In genomic region chr7:117873933-117874530, GRCh38 we compare ENCODE assay signal across 8 cellular contexts. TPM values are rescaled to one million over a fixed set of nuclear protein-coding genes. Genes with fewer than 3 reads are reported as not detected.
DNase-seq lines count a peak whose midpoint lies in the region; ATAC-seq, FAIRE-seq and TF ChIP-seq lines count a peak whose summit lies in the region.

No MANE protein-coding gene starts in this region.

- no peak overlapping the region for H2AK9ac ChIP-seq in IMR-90 (replicated peaks; ENCODE audit: low read depth, low read length, poor library complexity)

- no peak overlapping the region for H2BK5ac ChIP-seq in IMR-90 (ENCODE audit: low read depth, low read length, poor library complexity, severe bottlenecking)

- no peak overlapping the region for H2AK5ac ChIP-seq in IMR-90 (ENCODE audit: low read depth, low read length)

- H3K23ac ChIP-seq in IMR-90 (ENCODE audit: low read depth, low read length), result 0 out of 2 replicates have a peak overlapping the region, but pooled peaks have one; percentile 32

- H3K56ac ChIP-seq in IMR-90 (ENCODE audit: extremely low read depth, insufficient read depth, low read length), result peak overlapping the region; percentile 16; the same call in 1 of the 2 replicates

- CTCF ChIA-PET in IMR-90 (lab: Yijun Ruan, JAX) (interaction anchor here (0.6 to 1.0 kb wide), 2 partner anchors 9 to 45 kb away, joined by 3 read pairs; no protein-coding TSS in a partner anchor), K562 (lab: Yijun Ruan, JAX; ENCODE audit: low intra/inter-chr PET ratio) (no interaction called here)

- no peak overlapping the region for H2BK15ac ChIP-seq in IMR-90 (ENCODE audit: low read depth, low read length)

- no peak overlapping the region for H3K4ac ChIP-seq in IMR-90 (ENCODE audit: low read depth, low read length)

- H3K79me2 ChIP-seq in K562 (ENCODE audit: control insufficient read depth, insufficient read depth, low read length), result no peaks in the 10 kb centered on the region

- H3K9me1 ChIP-seq in IMR-90 (ENCODE audit: insufficient read depth, low read length) (no peaks in the 10 kb centered on the region), K562 (ENCODE audit: control insufficient read depth, insufficient read depth, low read length) (no peaks in the 10 kb centered on the region)

- no peaks in the 10 kb centered on the region for H3K9me3 ChIP-seq in IMR-90 (ENCODE audit: control insufficient read depth, insufficient read depth, low read length)
- H3K9me3 ChIP-seq in K562 (replicated peaks; ENCODE audit: control insufficient read depth, insufficient read depth, low read depth, low read length), result no peaks in the 10 kb centered on the region

- peaks cover 2% of the 10 kb centered on the region for H3K9me3 Mint-ChIP-seq in stimulated activated memory B cell treated with anti-CD40 and anti-IgM and Interleukin-4, amounts not matched to agents 10 μg/mL and 1 μg/mL and 100 μg/mL, for 72 hours

- H3K4me1 Mint-ChIP-seq in stimulated activated memory B cell treated with anti-CD40 and anti-IgM and Interleukin-4, amounts not matched to agents 10 μg/mL and 1 μg/mL and 100 μg/mL, for 72 hours, result peaks cover 16% of the 10 kb centered on the region

- no peak overlapping the region for H4K8ac ChIP-seq in IMR-90 (ENCODE audit: low read depth in 2 of 2, low read length in 2 of 2)

- H3K9ac ChIP-seq in IMR-90 (ENCODE audit: low read depth, low read length) (no peak overlapping the region), K562 (ENCODE audit: insufficient read depth in 1 of 2, low read depth in 2 of 2, low read length in 2 of 2) (no peak overlapping the region)

- no peak for FAIRE-seq in K562 (lab: Jason Lieb, UNC)

- H2AFZ ChIP-seq in IMR-90 (replicated peaks; ENCODE audit: low read length, poor library complexity) (peak overlapping the region; percentile 91), K562 (ENCODE audit: low read depth, low read length) (no peak overlapping the region)

- no peak overlapping the region for H3K14ac ChIP-seq in IMR-90 (replicated peaks; ENCODE audit: low read depth, low read length)

- no peak for ATAC-seq in IMR-90 (ENCODE audit: low read depth)
- no peak for ATAC-seq in K562
- ATAC-seq in stimulated activated memory B cell treated with anti-CD40 and anti-IgM and Interleukin-4, amounts not matched to agents 10 μg/mL and 1 μg/mL and 100 μg/mL, for 72 hours, result no peak
- ATAC-seq in HG02642 (IDR thresholded peaks at IDR 0.05; ENCODE audit: poor library complexity, unreplicated experiment), result no peak

- H3K36me3 Mint-ChIP-seq in stimulated activated memory B cell treated with anti-CD40 and anti-IgM and Interleukin-4, amounts not matched to agents 10 μg/mL and 1 μg/mL and 100 μg/mL, for 72 hours, result no peaks in the 10 kb centered on the region

- no peak overlapping the region for H2BK120ac ChIP-seq in IMR-90 (ENCODE audit: low read depth, low read length)

- dilution Hi-C loops in IMR-90 (cut with HindIII; ENCODE audit: low sequenced_read_pairs, unreplicated experiment), result no loop called here

- H3K79me1 ChIP-seq in IMR-90 (ENCODE audit: low read depth in 1 of 2, low read length in 2 of 2), result peaks cover 0 to 20% of the 10 kb centered on the region in 2 experiments; a peak in 2 of 4 replicates

- H3K27ac ChIP-seq in IMR-90 (ENCODE audit: insufficient read depth, low read length) (no peak overlapping the region), K562 (ENCODE audit: extremely low read depth, low read depth, low read length) (no peak overlapping the region)

- no TSS peak for BruUV-seq in IMR-90 (replicated peaks; lab: Mats Ljungman, UMichigan)
- no TSS peak for BruUV-seq in K562 (replicated peaks; lab: Mats Ljungman, UMichigan)

- no peak for DNase-seq in IMR-90
- no peak for DNase-seq in K562 (ENCODE audit: extremely low read depth in 1 of 4, low spot score in 3 of 4)
- no peak for DNase-seq in kidney epithelial cell (ENCODE audit: low read depth)
- DNase-seq in HT-29 (ENCODE audit: low spot score), result no peak
- DNase-seq in SHP77 treated with DMSO at 0.1 percent for 48 hours (lab: John Stamatoyannopoulos, UW), result no peak
- no peak for DNase-seq in amygdala (lab: John Stamatoyannopoulos, UW)

- TF ChIP-seq CTCF in IMR-90 (conservative IDR thresholded peaks at IDR 0.05; ENCODE audit: low read depth, low read length), result no peak
- TF ChIP-seq CTCF in K562 (IDR thresholded peaks at IDR 0.05 in 2 of 3, conservative IDR thresholded peaks at IDR 0.05 in 1 of 3; ENCODE audit: insufficient read depth in 2 of 3, low read depth in 1 of 3, low read length in 3 of 3), result no peak
- TF ChIP-seq CTCF in kidney epithelial cell (IDR thresholded peaks at IDR 0.05; ENCODE audit: insufficient read depth, low read length, poor library complexity, severe bottlenecking), result no peak

- intact Hi-C loops in IMR-90 (cut with micrococcal nuclease), result loop anchor here (5.0 to 10.0 kb wide), 3 partner anchors 308 to 419 kb away; partner anchors contain the start of gene LSM8
- intact Hi-C loops in K562 (cut with micrococcal nuclease), result no loop called here

- in situ Hi-C loops in IMR-90 (cut with MboI; ENCODE audit: low sequenced_read_pairs) (no loop called here), K562 (cut with MboI) (no loop called here)

- H4K20me1 ChIP-seq in IMR-90 (ENCODE audit: insufficient read depth, low read length), result no peaks in the 10 kb centered on the region
- H4K20me1 ChIP-seq in K562 (replicated peaks; ENCODE audit: control insufficient read depth, insufficient read depth, low read length), result no peaks in the 10 kb centered on the region

- no peak for TF ChIP-seq RAD21 in IMR-90 (IDR thresholded peaks at IDR 0.05; ENCODE audit: low read length)
- no peak for TF ChIP-seq RAD21 in K562 (CRISPR knock-in tag; conservative IDR thresholded peaks at IDR 0.05 in 1 of 2, IDR thresholded peaks at IDR 0.05 in 1 of 2)

- peak overlapping the region; percentile 70 for H3K4me3 Mint-ChIP-seq in stimulated activated memory B cell treated with anti-CD40 and anti-IgM and Interleukin-4, amounts not matched to agents 10 μg/mL and 1 μg/mL and 100 μg/mL, for 72 hours

- peak overlapping the region; percentile 92; the same call in 1 of the 2 replicates for H3K4me2 ChIP-seq in IMR-90 (ENCODE audit: low read depth, low read length)
- no peak overlapping the region for H3K4me2 ChIP-seq in K562 (ENCODE audit: insufficient read depth, low read length)

- no peak overlapping the region for H3K18ac ChIP-seq in IMR-90 (ENCODE audit: low read depth, low read length)

- H3K4me3 ChIP-seq in IMR-90 (ENCODE audit: insufficient read depth, low read depth, low read length) (peak overlapping the region; percentile 68; the same call in 1 of the 2 replicates), K562 (no peak overlapping the region), kidney epithelial cell (ENCODE audit: low read depth, low read length) (peak overlapping the region; percentile 90)

- no peak for TF ChIP-seq EP300 in K562 (IDR thresholded peaks at IDR 0.05; ENCODE audit: low read length)

- no peaks in the 10 kb centered on the region for H3K4me1 ChIP-seq in IMR-90 (ENCODE audit: control insufficient read depth, insufficient read depth, low read length)
- H3K4me1 ChIP-seq in K562 (replicated peaks in 1 of 2; ENCODE audit: control insufficient read depth in 2 of 2, insufficient read depth in 2 of 2, low read length in 2 of 2), result peaks cover 0 to 12% of the 10 kb centered on the region in 2 experiments; a peak in 2 of 5 replicates

- 17% methylated on average over 2 of the region's 10 CpGs; no CpG with 5 or more reads in 1 of the 2 experiments for WGBS in IMR-90 (ENCODE audit: extremely low coverage in 2 of 2, insufficient read length in 1 of 2), 2 experiments
- 9% methylated on average over 10 of the region's 10 CpGs for WGBS in K562 (ENCODE audit: insufficient coverage, low coverage, missing lambda C conversion rate)

- no peak overlapping the region for H4K91ac ChIP-seq in IMR-90 (ENCODE audit: insufficient read depth, low read depth, low read length)

- H3K27ac Mint-ChIP-seq in stimulated activated memory B cell treated with anti-CD40 and anti-IgM and Interleukin-4, amounts not matched to agents 10 μg/mL and 1 μg/mL and 100 μg/mL, for 72 hours, result no peak overlapping the region

- H4K5ac ChIP-seq in IMR-90 (ENCODE audit: low read depth, low read length), result no peak overlapping the region

- H3K27me3 ChIP-seq in IMR-90 (ENCODE audit: control insufficient read depth, insufficient read depth, low read length) (peaks cover 1% of the 10 kb centered on the region; the same call in 1 of the 2 replicates), K562 (ENCODE audit: control insufficient read depth in 2 of 2, insufficient read depth in 2 of 2, low read length in 2 of 2) (peaks cover 16 to 30% of the 10 kb centered on the region in 2 experiments; a peak in 4 of 5 replicates), kidney epithelial cell (ENCODE audit: control insufficient read depth, insufficient read depth, low read length) (no peaks in the 10 kb centered on the region)

- POLR2A ChIA-PET in IMR-90 (lab: Charles Lee; ENCODE audit: unreplicated experiment) (no interaction called here), K562 (lab: Yijun Ruan, JAX) (interaction anchor here (1.3 kb wide), 1 partner anchor 9 kb away, joined by 3 read pairs; no protein-coding TSS in a partner anchor)

- no peak overlapping the region for H2BK20ac ChIP-seq in IMR-90 (ENCODE audit: low read depth, low read length)

- TF ChIP-seq POLR2A in IMR-90 (IDR thresholded peaks at IDR 0.05; ENCODE audit: low read depth, low read length), result no peak
- no peak for TF ChIP-seq POLR2A in K562 (conservative IDR thresholded peaks at IDR 0.05)

- H3K36me3 ChIP-seq in IMR-90 (ENCODE audit: control insufficient read depth, insufficient read depth, low read length) (no peaks in the 10 kb centered on the region), K562 (ENCODE audit: control insufficient read depth, insufficient read depth, low read length) (no peaks in the 10 kb centered on the region), kidney epithelial cell (ENCODE audit: control insufficient read depth, insufficient read depth, low read length) (no peaks in the 10 kb centered on the region)

- peaks cover 36% of the 10 kb centered on the region for H3K27me3 Mint-ChIP-seq in stimulated activated memory B cell treated with anti-CD40 and anti-IgM and Interleukin-4, amounts not matched to agents 10 μg/mL and 1 μg/mL and 100 μg/mL, for 72 hours

RNA-seq across cellular contexts. Expression of gene CTTNBP2, which starts 0.8 kb away (rescaled TPM):
- total RNA-seq in IMR-90 (2012; rRNA removed) (11.3 and 11.4 TPM in 2 replicates), K562 (2014; rRNA removed) (0.05 TPM in 1 of 2 replicates, not detected in the other), K562 (2014; rRNA removed; fragmentation: Illumina TruSeq; extraction: Trizol) (not detected in 2 replicates), K562 (2015; rRNA removed; fragmentation: Illumina TruSeq; extraction: Trizol) (0.11 TPM in 1 of 2 replicates, not detected in the other), K562 (2021) (0.09 TPM in 1 of 2 replicates, not detected in the other), kidney epithelial cell (4.2 and 5.3 TPM in 2 replicates)
- polyA plus RNA-seq in IMR-90 (2012; rRNA removed) (6.6 and 7.1 TPM in 2 replicates), K562 (2011; rRNA removed) (not detected in 2 replicates), K562 (2014; fragmentation: Illumina TruSeq; extraction: Trizol) (not detected in 2 replicates), K562 (2014; fragmentation: Nextera tagmentation; extraction: Ambion mirVana) (not detected), K562 (2014; rRNA removed) (not detected in 2 replicates)
- 1.9 and 3.6 TPM in 2 replicates for polyA plus RNA-seq in IMR-90 (2012; cell fraction: cytosol; rRNA removed)
- polyA plus RNA-seq in IMR-90 (2012; cell fraction: nucleus; rRNA removed; ENCODE audit: low replicate concordance), result 6.9 and 28.6 TPM in 2 replicates
- total RNA-seq in K562 (2011; cell fraction: chromatin; rRNA removed; ENCODE audit: low replicate concordance), result not detected in 2 replicates
- not detected in 2 replicates for total RNA-seq in K562 (2011; cell fraction: nucleolus; rRNA removed)
- total RNA-seq in K562 (2011; cell fraction: nucleoplasm; rRNA removed), result not detected in 2 replicates
- 0.01 TPM in 1 of 2 replicates, not detected in the other for polyA plus RNA-seq in K562 (2011; cell fraction: cytosol; rRNA removed)
- polyA plus RNA-seq in K562 (2011; cell fraction: nucleus; rRNA removed), result not detected in 2 replicates
- not detected in 2 replicates for polyA plus RNA-seq in K562 (2012)
- 0.04 TPM in 1 of 2 replicates, not detected in the other for polyA minus RNA-seq in K562 (2011; rRNA and poly(A)+ RNA removed)
- polyA minus RNA-seq in K562 (2011; cell fraction: cytosol; rRNA and poly(A)+ RNA removed), result not detected in 2 replicates
- not detected in 2 replicates for polyA minus RNA-seq in K562 (2011; cell fraction: nucleus; rRNA and poly(A)+ RNA removed)
- total RNA-seq in HT-29 (2014; rRNA removed; shearing (Covaris generic)), result 1.0 and 1.1 TPM in 2 replicates
